In the genomic region with DNA sequence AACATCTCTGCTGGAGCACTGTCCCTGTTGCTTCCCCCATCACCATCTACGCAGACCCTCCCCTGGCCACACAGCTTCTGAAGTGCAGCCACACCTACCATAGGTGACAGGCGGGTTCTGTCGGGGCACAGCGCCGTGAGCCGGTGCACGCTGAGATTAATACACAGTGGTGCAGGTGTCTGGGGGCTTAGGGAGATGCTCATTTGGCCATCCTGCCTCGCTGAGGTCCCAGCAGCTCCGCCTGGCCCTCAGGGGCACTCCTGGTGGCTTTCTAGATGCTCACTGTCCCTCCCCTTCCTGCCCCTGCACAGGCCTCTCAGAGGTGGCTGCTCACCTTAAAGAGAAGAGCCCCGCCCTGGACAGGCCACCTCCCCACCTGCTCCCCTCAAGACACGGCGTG, we compare ENCODE assay signal across 20 cellular contexts.
"Had no signal": no experiment of that assay in that cellular context is flagged by ENCODE, and none has a peak within 500 bp of the region (broad histone marks: within the 10 kb centered on the region; RNA-seq: fewer than 3 reads in every experiment).

No MANE protein-coding gene starts in this region.

- H3K4me3 Mint-ChIP-seq: activated CD4-positive, alpha-beta T cell treated with anti-CD3 and anti-CD28 coated beads for 36 hours; activated naive CD8-positive, alpha-beta T cell treated with anti-CD3 and anti-CD28 coated beads, Interleukin-2, amount 50 U/mL, for 24 hours; activated T-helper 1 cell treated with anti-CD3 and anti-CD28 coated beads, Interleukin-12 subunit alpha, Interleukin-12 subunit beta, Interleukin-2, Interleukin-4 antibody, amounts not matched to agents 30 ng/mL and 10 ng/mL and 1 ng/mL, durations not matched to agents 14 hours and 24 hours and 36 hours; nephron progenitor cell; T-helper 2 cell treated with Interferon-gamma antibody and Interleukin-4, amounts not matched to agents 5 μg/mL and 100 μg/mL, for 36 hours had no signal

- H2AFZ ChIP-seq: parathyroid adenoma had no signal

- H3K4me1 Mint-ChIP-seq: activated naive CD8-positive, alpha-beta T cell treated with anti-CD3 and anti-CD28 coated beads, Interleukin-2, amount 50 U/mL, for 24 hours had no signal

- H3K27me3 ChIP-seq: testis, upper lobe of left lung had no signal

- ATAC-seq: activated CD4-positive, alpha-beta T cell treated with anti-CD3 and anti-CD28 coated beads for 36 hours; activated naive CD8-positive, alpha-beta T cell treated with anti-CD3 and anti-CD28 coated beads, Interleukin-2, amount 50 U/mL, for 24 hours; psoas muscle had no signal

- H3K9me3 ChIP-seq: left ventricle myocardium inferior, psoas muscle, testis, upper lobe of left lung had no signal

- H3K27ac Mint-ChIP-seq: activated CD4-positive, alpha-beta T cell treated with anti-CD3 and anti-CD28 coated beads for 36 hours; activated naive CD8-positive, alpha-beta T cell treated with anti-CD3 and anti-CD28 coated beads, Interleukin-2, amount 50 U/mL, for 24 hours; activated T-helper 1 cell treated with anti-CD3 and anti-CD28 coated beads, Interleukin-12 subunit alpha, Interleukin-12 subunit beta, Interleukin-2, Interleukin-4 antibody, amounts not matched to agents 30 ng/mL and 10 ng/mL and 1 ng/mL, durations not matched to agents 14 hours and 24 hours and 36 hours; nephron progenitor cell; T-helper 2 cell treated with Interferon-gamma antibody and Interleukin-4, amounts not matched to agents 5 μg/mL and 100 μg/mL, for 36 hours had no signal

- H3K79me2 ChIP-seq: parathyroid adenoma had no signal

- DNase-seq: activated CD4-positive, alpha-beta T cell treated with anti-CD3 and anti-CD28 coated beads for 36 hours; activated CD4-positive, alpha-beta T cell treated with anti-CD3 and anti-CD28 coated beads, Interleukin-2, amount 50 U/mL, for 4 hours; activated CD4-positive, CD25-positive, alpha-beta regulatory T cell; activated CD8-positive, alpha-beta memory T cell treated with anti-CD3 and anti-CD28 coated beads, Interleukin-2, amount 50 U/mL, for 4 hours; activated gamma-delta T cell treated with Interleukin-2 at 50 U/mL for 16 hours; activated naive CD4-positive, alpha-beta T cell treated with anti-CD3 and anti-CD28 coated beads, Interleukin-2, amount 50 U/mL, for 16 hours; activated naive CD8-positive, alpha-beta T cell treated with anti-CD3 and anti-CD28 coated beads, Interleukin-2, amount 50 U/mL, for 24 hours; activated T-cell treated with anti-CD3 and anti-CD28 coated beads, Interleukin-2, amount 50 U/mL, for 1 hour; effector memory CD4-positive, alpha-beta T cell; left ventricle myocardium inferior; nephron progenitor cell; psoas muscle; stimulated activated CD4-positive, alpha-beta T cell treated with anti-CD3 and anti-CD28 coated beads, Interleukin-2, amount 100 ng/mL, for 48 hours; stimulated activated naive CD4-positive, alpha-beta T cell treated with Interleukin-2 at 50 U/mL for 16 hours; T-helper 1 cell; testis had no signal

- H3K4me3 ChIP-seq: left ventricle myocardium inferior, psoas muscle, testis, upper lobe of left lung had no signal

- H3K4me1 ChIP-seq: parathyroid adenoma, psoas muscle, upper lobe of left lung had no signal

- H3K27ac ChIP-seq: parathyroid adenoma, psoas muscle had no signal

- H3K9me3 Mint-ChIP-seq: activated naive CD8-positive, alpha-beta T cell treated with anti-CD3 and anti-CD28 coated beads, Interleukin-2, amount 50 U/mL, for 24 hours; activated T-helper 1 cell treated with anti-CD3 and anti-CD28 coated beads, Interleukin-12 subunit alpha, Interleukin-12 subunit beta, Interleukin-2, Interleukin-4 antibody, amounts not matched to agents 30 ng/mL and 10 ng/mL and 1 ng/mL, durations not matched to agents 14 hours and 24 hours and 36 hours; nephron progenitor cell; T-helper 2 cell treated with Interferon-gamma antibody and Interleukin-4, amounts not matched to agents 5 μg/mL and 100 μg/mL, for 36 hours had no signal
